8 cellular contexts compared by ENCODE assay signal in genomic region chr11:63670738-63671321, GRCh38. TPM values are rescaled to one million over a fixed set of nuclear protein-coding genes. Genes with fewer than 3 reads are reported as not detected.
DNase-seq lines count a peak whose midpoint lies in the region; ATAC-seq and TF ChIP-seq lines count a peak whose summit lies in the region.

No MANE protein-coding gene starts in this region.

- H3K4me3 ChIP-seq in SK-N-SH (ENCODE audit: low read depth in 2 of 2, low read length in 1 of 2) (peak overlapping the region; percentile 59 to 79), hepatocyte (peak overlapping the region; percentile 77), rectal smooth muscle tissue (ENCODE audit: low read length) (peak overlapping the region; percentile 80)

- H3F3A ChIP-seq in SK-N-SH (replicated peaks; ENCODE audit: insufficient read depth) = peaks cover 47% of the 10 kb centered on the region

- peak overlapping the region; percentile 90 for H3K4me2 ChIP-seq in SK-N-SH
- H3K4me2 ChIP-seq in hepatocyte = peak overlapping the region; percentile 95

- ATAC-seq in GM19372 (IDR thresholded peaks at IDR 0.05; ENCODE audit: low read depth, unreplicated experiment) (peak; percentile 33), HG03565 (IDR thresholded peaks at IDR 0.05; ENCODE audit: unreplicated experiment) (peak; percentile 11), GM18519 (IDR thresholded peaks at IDR 0.05; ENCODE audit: low FRiP score, unreplicated experiment) (no peak)

- H3K27ac ChIP-seq in SK-N-SH (ENCODE audit: low read depth in 2 of 2, low read length in 1 of 2) (peak overlapping the region; percentile 74 to 85), hepatocyte (peak overlapping the region; percentile 91), rectal smooth muscle tissue (ENCODE audit: low read depth, low read length) (peak overlapping the region; percentile 96)

- in situ Hi-C loops in Caki2 (cut with HindIII; ENCODE audit: low pct_unique_long_range_greater_than_20kb, low sequenced_read_pairs) = no loop called here

- POLR2A ChIA-PET in SK-N-SH (lab: Yijun Ruan, JAX) = interaction anchor here (1.1 to 2.3 kb wide), 2 partner anchors 10 to 98 kb away, joined by 3 to 24 read pairs; partner anchors contain the start of genes RTN3 and ZFTA

- peaks cover 48% of the 10 kb centered on the region for H3K79me2 ChIP-seq in SK-N-SH (ENCODE audit: insufficient read depth)
- H3K79me2 ChIP-seq in hepatocyte = peaks cover 44% of the 10 kb centered on the region

- H3K9ac ChIP-seq in SK-N-SH (peak overlapping the region; percentile 97), rectal smooth muscle tissue (ENCODE audit: low read length) (peak overlapping the region; percentile 66)

- whole genome bisulfite sequencing in SK-N-SH (ENCODE audit: low lambda C conversion rate) = 0% methylated on average over 4 of the region's 54 CpGs
- 1% methylated on average over 43 of the region's 54 CpGs for WGBS in hepatocyte (ENCODE audit: low lambda C conversion rate, missing lambda C conversion rate)

- H3K4me1 ChIP-seq in SK-N-SH (ENCODE audit: control insufficient read depth in 1 of 2, insufficient read depth in 2 of 2, low read depth in 1 of 2, low read length in 1 of 2) = peaks cover 3 to 36% of the 10 kb centered on the region in 2 experiments
- H3K4me1 ChIP-seq in hepatocyte (ENCODE audit: insufficient read depth) = no peaks in the 10 kb centered on the region
- H3K4me1 ChIP-seq in rectal smooth muscle tissue (ENCODE audit: control insufficient read depth, insufficient read depth, low read length) = peaks cover 15% of the 10 kb centered on the region

- DNase-seq in Caki2 (ENCODE audit: low read depth) (peak; percentile 53), SK-N-SH (peak; percentile 84), astrocyte of the hippocampus (ENCODE audit: low read depth, low spot score) (peak; percentile 78), hepatocyte (ENCODE audit: low spot score) (peak; percentile 52)

- TF ChIP-seq CTCF in SK-N-SH (IDR thresholded peaks at IDR 0.05) = peak; percentile 59
- TF ChIP-seq CTCF in hepatocyte (IDR thresholded peaks at IDR 0.05; ENCODE audit: poor library complexity) = peak; percentile 32

- H3K36me3 ChIP-seq in SK-N-SH (replicated peaks in 1 of 2; ENCODE audit: control insufficient read depth in 1 of 2, insufficient read depth in 2 of 2, low read length in 1 of 2) (peaks cover 0 to 8% of the 10 kb centered on the region in 2 experiments), hepatocyte (replicated peaks; ENCODE audit: insufficient read depth, low read depth) (no peaks in the 10 kb centered on the region), rectal smooth muscle tissue (ENCODE audit: control insufficient read depth, insufficient read depth, low read length) (no peaks in the 10 kb centered on the region)

- peak overlapping the region; percentile 83; the same call in 1 of the 2 replicates for H2AFZ ChIP-seq in SK-N-SH (ENCODE audit: low read depth)
- H2AFZ ChIP-seq in hepatocyte = peak overlapping the region; percentile 86

- TF ChIP-seq RAD21 in SK-N-SH (IDR thresholded peaks at IDR 0.05; ENCODE audit: low read length) = peak; percentile 53

- CTCF ChIA-PET in SK-N-SH (lab: Yijun Ruan, JAX) = interaction anchor here (0.6 to 4.2 kb wide), 21 partner anchors 10 to 191 kb away, joined by 3 to 31 read pairs (median 4); partner anchors contain the start of genes RTN3 and ZFTA

- H3K9me3 ChIP-seq in SK-N-SH (no peaks in the 10 kb centered on the region), hepatocyte (ENCODE audit: low read depth) (no peaks in the 10 kb centered on the region)

- TF ChIP-seq EP300 in SK-N-SH (IDR thresholded peaks at IDR 0.05; ENCODE audit: borderline replicate concordance in 1 of 2, low read depth in 1 of 2, low read length in 1 of 2) = no peak

- peaks cover 22% of the 10 kb centered on the region for H4K20me1 ChIP-seq in SK-N-SH (ENCODE audit: insufficient read depth)
- no peaks in the 10 kb centered on the region for H4K20me1 ChIP-seq in hepatocyte (ENCODE audit: insufficient read depth, poor library complexity, severe bottlenecking)

- H3K9me2 ChIP-seq in SK-N-SH = no peaks in the 10 kb centered on the region
- no peaks in the 10 kb centered on the region for H3K9me2 ChIP-seq in hepatocyte (replicated peaks; ENCODE audit: insufficient read depth)

- no peaks in the 10 kb centered on the region for H3K27me3 ChIP-seq in SK-N-SH (ENCODE audit: insufficient read depth)
- H3K27me3 ChIP-seq in hepatocyte = no peaks in the 10 kb centered on the region
- H3K27me3 ChIP-seq in rectal smooth muscle tissue (ENCODE audit: control insufficient read depth, insufficient read depth, low read length) = no peaks in the 10 kb centered on the region

TF ChIP-seq in SK-N-SH, 30 proteins besides CTCF, POLR2A, EP300 and RAD21 (continues in another document):
- no peak for TF ChIP-seq NRF1 (IDR thresholded peaks at IDR 0.05; ENCODE audit: low read depth, low read length)
- TF ChIP-seq YY1 (IDR thresholded peaks at IDR 0.05; ENCODE audit: low read depth) = no peak
- TF ChIP-seq GATA2 (CRISPR knock-in tag; IDR thresholded peaks at IDR 0.05) = no peak
- TF ChIP-seq ZBTB33 (IDR thresholded peaks at IDR 0.05; ENCODE audit: borderline replicate concordance, low read depth) = no peak
- TF ChIP-seq SIN3A (IDR thresholded peaks at IDR 0.05; ENCODE audit: borderline replicate concordance, low read depth, low read length) = peak; percentile 16; the same call in 1 of the 2 replicates
- no peak for TF ChIP-seq JUND (IDR thresholded peaks at IDR 0.05)
- TF ChIP-seq MEF2A (IDR thresholded peaks at IDR 0.05; ENCODE audit: borderline replicate concordance, low read depth) = no peak
- no peak for TF ChIP-seq GABPA (IDR thresholded peaks at IDR 0.05; ENCODE audit: low read depth)
- TF ChIP-seq POLR2AphosphoS5 (IDR thresholded peaks at IDR 0.05; ENCODE audit: low read depth, low read length) = no peak
- TF ChIP-seq RFX5 (IDR thresholded peaks at IDR 0.05; ENCODE audit: low read length) = no peak
- TF ChIP-seq TEAD4 (IDR thresholded peaks at IDR 0.05; ENCODE audit: borderline replicate concordance, insufficient read depth) = no peak
- no peak for TF ChIP-seq CHD2 (IDR thresholded peaks at IDR 0.05; ENCODE audit: low read length, partially characterized antibody)
- no peak for TF ChIP-seq TAF1 (IDR thresholded peaks at IDR 0.05; ENCODE audit: borderline replicate concordance, low read depth, low read length)
- TF ChIP-seq FOXJ3 (CRISPR knock-in tag; IDR thresholded peaks at IDR 0.05) = no peak
- no peak for TF ChIP-seq FOXM1 (IDR thresholded peaks at IDR 0.05; ENCODE audit: low read depth)
- no peak for TF ChIP-seq PBX3 (IDR thresholded peaks at IDR 0.05)

RNA-seq across cellular contexts. Expression of gene ATL3, which starts 0.3 kb away (rescaled TPM):
- 46.9 and 58.7 TPM in 2 replicates for total RNA-seq in Caki2 (2014; rRNA removed; shearing (Covaris generic); ENCODE audit: low replicate concordance)
- polyA plus RNA-seq in SK-N-SH (2012; rRNA removed) (13.1 and 17.8 TPM in 2 replicates), hepatocyte (8.7 and 9.7 TPM in 2 replicates)
- polyA plus RNA-seq in SK-N-SH (2012; cell fraction: cytosol; rRNA removed) = 16.4 and 17.8 TPM in 2 replicates
- polyA plus RNA-seq in SK-N-SH (2012; cell fraction: nucleus; rRNA removed) = 10.0 and 12.4 TPM in 2 replicates
- total RNA-seq in hepatocyte = 30.1 and 36.2 TPM in 2 replicates

RNA-seq across cellular contexts. Expression of gene RTN3, which starts 10.5 kb away (rescaled TPM):
- total RNA-seq in Caki2 (2014; rRNA removed; shearing (Covaris generic); ENCODE audit: low replicate concordance) = 98.2 and 107 TPM in 2 replicates
- polyA plus RNA-seq in SK-N-SH (2012; rRNA removed) (52.7 and 59.0 TPM in 2 replicates), hepatocyte (84.0 and 108 TPM in 2 replicates)
- polyA plus RNA-seq in SK-N-SH (2012; cell fraction: cytosol; rRNA removed) = 68.0 and 70.9 TPM in 2 replicates
- polyA plus RNA-seq in SK-N-SH (2012; cell fraction: nucleus; rRNA removed) = 23.2 and 32.0 TPM in 2 replicates
- 85.4 and 89.9 TPM in 2 replicates for total RNA-seq in hepatocyte

RNA-seq across cellular contexts. Expression of gene PLAAT3, which starts 56.6 kb away (rescaled TPM):
- total RNA-seq in Caki2 (2014; rRNA removed; shearing (Covaris generic); ENCODE audit: low replicate concordance) = 163 and 198 TPM in 2 replicates
- polyA plus RNA-seq in SK-N-SH (2012; rRNA removed) (39.6 and 44.0 TPM in 2 replicates), hepatocyte (49.6 and 59.9 TPM in 2 replicates)
- 32.8 and 36.7 TPM in 2 replicates for polyA plus RNA-seq in SK-N-SH (2012; cell fraction: cytosol; rRNA removed)
- 18.0 and 24.4 TPM in 2 replicates for polyA plus RNA-seq in SK-N-SH (2012; cell fraction: nucleus; rRNA removed)
- total RNA-seq in hepatocyte = 26.9 and 32.4 TPM in 2 replicates
